8 cellular contexts compared by ENCODE assay signal in the genomic region with DNA sequence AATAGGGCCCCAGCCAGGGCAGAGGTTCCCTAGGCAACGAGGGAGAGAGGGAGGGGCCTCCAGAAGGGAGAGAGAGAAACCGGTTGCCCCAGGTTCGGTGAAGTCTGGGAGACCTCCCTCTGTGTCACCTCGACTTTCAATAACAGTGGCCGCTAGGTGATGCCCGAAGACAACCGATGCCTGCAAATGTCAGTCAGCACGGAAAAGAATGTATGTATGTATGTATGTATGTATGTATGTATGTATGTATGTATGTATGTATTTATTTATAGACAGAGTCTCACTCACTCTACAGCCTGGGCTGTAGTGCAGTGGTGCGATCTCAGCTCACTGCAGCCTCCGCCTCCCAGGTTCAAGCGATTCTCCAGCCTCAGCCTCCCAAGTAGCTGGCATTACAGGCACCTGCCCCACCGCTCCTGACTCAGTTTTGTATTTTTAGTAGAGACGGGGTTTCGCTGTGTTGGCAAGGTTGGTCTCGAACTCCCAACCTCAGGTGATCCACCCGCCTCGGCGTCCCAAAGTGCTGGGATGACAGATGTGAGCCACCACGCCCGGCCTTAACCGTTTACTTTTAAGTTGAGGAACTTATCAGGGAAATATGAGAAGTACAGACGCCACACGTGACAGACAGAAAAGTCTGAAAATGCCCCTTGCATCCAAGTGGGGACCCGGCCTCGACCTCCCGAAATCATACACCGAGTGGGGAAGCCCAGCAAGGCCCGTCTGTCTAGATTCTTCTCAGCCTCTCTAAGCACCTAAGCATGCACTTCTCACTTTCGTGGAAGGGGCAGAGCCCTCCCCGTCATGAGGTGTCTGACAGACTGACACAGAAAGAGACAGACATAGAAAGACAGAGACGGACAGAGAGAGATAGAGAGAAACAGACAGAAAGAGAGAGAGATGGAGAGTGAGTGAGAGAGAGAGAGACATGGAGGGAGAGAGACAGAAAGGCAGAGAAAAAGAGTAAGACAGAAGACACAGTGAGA.
DNase-seq lines count a peak whose midpoint lies in the region; ATAC-seq and TF ChIP-seq lines count a peak whose summit lies in the region.
"Not testable (repeated sequence)": the region's sequence is repeated elsewhere in the genome, so short reads cannot be mapped to it uniquely, and the experiment has no call there.

No MANE protein-coding gene starts in this region.

- not testable (repeated sequence) for H3K27ac Mint-ChIP-seq in activated naive CD8-positive, alpha-beta T cell treated with anti-CD3 and anti-CD28 coated beads, Interleukin-2, amount 10 ng/mL, durations not matched to agents 7 days and 5 days; type B pancreatic cell

- H3K9me3 ChIP-seq in gastrocnemius medialis = not testable (repeated sequence)

- not testable (repeated sequence) for H3K4me3 ChIP-seq in Jurkat, Clone E6-1 (ENCODE audit: low read length)
- peak overlapping the region; percentile 45 for H3K4me3 ChIP-seq in WI38 (ENCODE audit: low read depth, low read length)
- peak overlapping the region; percentile 26 to 55 (median 40) for H3K4me3 ChIP-seq in gastrocnemius medialis

- H3K27ac ChIP-seq in gastrocnemius medialis = not testable (repeated sequence)

- CTCF ChIA-PET in GM10248 (lab: Yijun Ruan, JAX) = not testable (repeated sequence)

- TF ChIP-seq CTCF in GM10248 (IDR thresholded peaks at IDR 0.05; ENCODE audit: control extremely low read depth, extremely low read depth, low read depth, missing control alignments) (peak; percentile 58), WI38 (IDR thresholded peaks at IDR 0.05; ENCODE audit: low read depth, low read length) (peak; percentile 53), gastrocnemius medialis (IDR thresholded peaks at IDR 0.05 in 4 of 5, conservative IDR thresholded peaks at IDR 0.05 in 1 of 5) (peak in 4 of 5 experiments; percentile 30 to 55 (median 49)), type B pancreatic cell (conservative IDR thresholded peaks at IDR 0.05) (peak; percentile 79)

- H3K27me3 Mint-ChIP-seq in activated naive CD8-positive, alpha-beta T cell treated with anti-CD3 and anti-CD28 coated beads, Interleukin-2, amount 10 ng/mL, durations not matched to agents 7 days and 5 days; type B pancreatic cell: not testable (repeated sequence)

- intact Hi-C loops in gastrocnemius medialis (cut with DNase I; ENCODE audit: low total_unique reads) = loop anchor here (5.0 kb wide), 1 partner anchor 1288 kb away; no protein-coding TSS in a partner anchor

- in situ Hi-C loops in gastrocnemius medialis (cut with MboI; ENCODE audit: low sequenced_read_pairs in 4 of 4) = not testable (repeated sequence)

- H3K9me3 Mint-ChIP-seq in activated naive CD8-positive, alpha-beta T cell treated with anti-CD3 and anti-CD28 coated beads, Interleukin-2, amount 10 ng/mL, durations not matched to agents 7 days and 5 days; type B pancreatic cell: not testable (repeated sequence)

- DNase-seq in GM10248 (ENCODE audit: extremely low spot score); left lobe of liver (ENCODE audit: low spot score); gastrocnemius medialis: not testable (repeated sequence)
- DNase-seq in Jurkat, Clone E6-1 (ENCODE audit: low read depth, low spot score) = peak; percentile 55
- peak; percentile 51 for DNase-seq in activated naive CD8-positive, alpha-beta T cell treated with anti-CD3 and anti-CD28 coated beads, Interleukin-2, amount 10 ng/mL, durations not matched to agents 7 days and 5 days
- DNase-seq in fibroblast of gingiva (ENCODE audit: low read depth) (peak; percentile 29), type B pancreatic cell (ENCODE audit: extremely low spot score, unreplicated experiment) (peak; percentile 86)

- H3K4me1 ChIP-seq in gastrocnemius medialis = not testable (repeated sequence)

- not testable (repeated sequence) for H3K4me1 Mint-ChIP-seq in activated naive CD8-positive, alpha-beta T cell treated with anti-CD3 and anti-CD28 coated beads, Interleukin-2, amount 10 ng/mL, durations not matched to agents 7 days and 5 days; type B pancreatic cell (ENCODE audit: unreplicated experiment)

- H3K36me3 Mint-ChIP-seq in activated naive CD8-positive, alpha-beta T cell treated with anti-CD3 and anti-CD28 coated beads, Interleukin-2, amount 10 ng/mL, durations not matched to agents 7 days and 5 days; type B pancreatic cell: not testable (repeated sequence)

- peak; percentile 74 for ATAC-seq in activated naive CD8-positive, alpha-beta T cell treated with anti-CD3 and anti-CD28 coated beads, Interleukin-2, amount 10 ng/mL, durations not matched to agents 7 days and 5 days (ENCODE audit: low read depth)
- ATAC-seq in left lobe of liver = peak; percentile 32
- ATAC-seq in gastrocnemius medialis = not testable (repeated sequence)

- not testable (repeated sequence) for H3K36me3 ChIP-seq in gastrocnemius medialis

- peaks cover 7 to 16% (median 16%) of the 10 kb centered on the region in 3 donors for H3K27me3 ChIP-seq in gastrocnemius medialis

- not testable (repeated sequence) for TF ChIP-seq POLR2A in gastrocnemius medialis (IDR thresholded peaks at IDR 0.05)

- POLR2A ChIA-PET in GM10248 (lab: Yijun Ruan, JAX); activated naive CD8-positive, alpha-beta T cell treated with anti-CD3 and anti-CD28 coated beads, Interleukin-2, amount 10 ng/mL, durations not matched to agents 7 days and 5 days (lab: Charles Lee): not testable (repeated sequence)

- peak overlapping the region; percentile 65 for H3K4me3 Mint-ChIP-seq in activated naive CD8-positive, alpha-beta T cell treated with anti-CD3 and anti-CD28 coated beads, Interleukin-2, amount 10 ng/mL, durations not matched to agents 7 days and 5 days
- H3K4me3 Mint-ChIP-seq in type B pancreatic cell = not testable (repeated sequence)
